ENCODE assay signal across 1 cellular context in genomic region chr10:102691701-102692100, GRCh38.
TF ChIP-seq lines count a peak whose summit lies in the region.

No MANE protein-coding gene starts in this region.

TF ChIP-seq in IMR-90, 13 proteins besides CTCF, POLR2A, EP300 and RAD21 (continued from another document):
- no peak for TF ChIP-seq RCOR1 (IDR thresholded peaks at IDR 0.05; ENCODE audit: insufficient replicate concordance, low read length)
- TF ChIP-seq USF2 (IDR thresholded peaks at IDR 0.05; ENCODE audit: low read depth, low read length) = no peak
